1 cellular context compared by ENCODE assay signal in the genomic region with DNA sequence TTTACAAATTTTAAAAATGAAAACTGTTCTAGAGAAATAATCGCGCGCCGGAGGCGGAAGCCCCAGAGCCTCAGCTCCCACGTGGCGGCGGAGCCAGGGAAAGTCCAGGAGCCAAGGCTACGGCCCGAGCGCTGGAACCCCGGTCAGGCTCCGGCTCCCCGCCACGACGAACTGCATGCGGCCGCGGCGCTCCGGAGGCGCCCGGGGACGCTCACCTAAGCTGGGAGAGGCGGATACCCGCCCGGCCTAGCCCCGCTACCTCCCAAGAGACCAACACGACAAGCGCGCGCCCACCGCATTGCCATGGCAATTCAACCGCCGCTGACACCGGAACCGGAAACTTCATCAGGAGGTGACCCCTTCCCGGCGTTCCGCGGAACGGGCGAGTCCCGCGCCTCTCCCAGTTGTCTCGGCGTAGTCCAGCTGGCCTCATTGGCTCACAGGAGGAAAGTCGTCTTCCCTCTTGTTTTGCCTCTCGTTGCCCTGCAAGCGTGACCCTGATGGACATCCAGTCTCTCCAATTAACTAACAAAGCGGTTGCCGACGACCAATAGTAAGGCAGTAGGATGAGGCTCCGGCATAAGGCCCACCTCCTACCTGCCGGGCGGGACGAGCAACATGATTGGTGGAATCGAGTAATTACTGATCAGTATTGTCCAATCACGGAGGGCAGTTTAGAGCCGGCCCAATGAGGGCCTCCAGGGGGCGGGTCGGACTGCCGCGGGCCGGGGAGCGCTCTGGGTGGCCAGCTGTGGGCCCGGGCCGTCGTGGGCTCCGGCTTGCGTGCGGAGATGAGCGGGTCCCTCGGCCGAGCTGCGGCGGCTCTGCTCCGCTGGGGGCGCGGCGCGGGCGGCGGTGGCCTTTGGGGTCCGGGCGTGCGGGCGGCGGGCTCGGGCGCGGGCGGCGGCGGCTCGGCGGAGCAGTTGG.
A peak's percentile ranks its signal among the peaks of the same experiment; 100 is the strongest.
TF ChIP-seq lines count a peak whose summit lies in the region.

A gene (plus strand): TSS at position 752 of the 927 bp plus-strand sequence. CDS start 40 bp downstream, at position 792.

TF ChIP-seq in GM12878, 131 proteins besides CTCF, POLR2A, EP300 and RAD21 (continued from another document and continues in another):
- TF ChIP-seq ZSCAN29 (IDR thresholded peaks at IDR 0.05), result no peak
- peak; percentile 65; the same call in 1 of the 2 replicates for TF ChIP-seq ASH2L (IDR thresholded peaks at IDR 0.05; ENCODE audit: borderline replicate concordance, low read depth)
- no peak for TF ChIP-seq PML (IDR thresholded peaks at IDR 0.05; ENCODE audit: low read length)
- TF ChIP-seq TBL1XR1 (IDR thresholded peaks at IDR 0.05; ENCODE audit: low read depth, low read length), result peak; percentile 86; the same call in 1 of the 2 replicates
- peak; percentile 99 for TF ChIP-seq SP1 (IDR thresholded peaks at IDR 0.05; ENCODE audit: low read depth, low read length)
- TF ChIP-seq BCL11A (IDR thresholded peaks at IDR 0.05; ENCODE audit: low read depth, low read length), result no peak
- TF ChIP-seq, protein P1, sequence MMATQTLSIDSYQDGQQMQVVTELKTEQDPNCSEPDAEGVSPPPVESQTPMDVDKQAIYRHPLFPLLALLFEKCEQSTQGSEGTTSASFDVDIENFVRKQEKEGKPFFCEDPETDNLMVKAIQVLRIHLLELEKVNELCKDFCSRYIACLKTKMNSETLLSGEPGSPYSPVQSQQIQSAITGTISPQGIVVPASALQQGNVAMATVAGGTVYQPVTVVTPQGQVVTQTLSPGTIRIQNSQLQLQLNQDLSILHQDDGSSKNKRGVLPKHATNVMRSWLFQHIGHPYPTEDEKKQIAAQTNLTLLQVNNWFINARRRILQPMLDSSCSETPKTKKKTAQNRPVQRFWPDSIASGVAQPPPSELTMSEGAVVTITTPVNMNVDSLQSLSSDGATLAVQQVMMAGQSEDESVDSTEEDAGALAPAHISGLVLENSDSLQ (IDR thresholded peaks at IDR 0.05), result peak; percentile 100
- no peak for TF ChIP-seq BRCA1 (IDR thresholded peaks at IDR 0.05; ENCODE audit: low read depth, low read length)
- TF ChIP-seq TCF3 (IDR thresholded peaks at IDR 0.05; ENCODE audit: borderline replicate concordance, insufficient read depth, low read depth, low read length), result peak; percentile 71; the same call in 1 of the 2 replicates
- TF ChIP-seq, protein P2, sequence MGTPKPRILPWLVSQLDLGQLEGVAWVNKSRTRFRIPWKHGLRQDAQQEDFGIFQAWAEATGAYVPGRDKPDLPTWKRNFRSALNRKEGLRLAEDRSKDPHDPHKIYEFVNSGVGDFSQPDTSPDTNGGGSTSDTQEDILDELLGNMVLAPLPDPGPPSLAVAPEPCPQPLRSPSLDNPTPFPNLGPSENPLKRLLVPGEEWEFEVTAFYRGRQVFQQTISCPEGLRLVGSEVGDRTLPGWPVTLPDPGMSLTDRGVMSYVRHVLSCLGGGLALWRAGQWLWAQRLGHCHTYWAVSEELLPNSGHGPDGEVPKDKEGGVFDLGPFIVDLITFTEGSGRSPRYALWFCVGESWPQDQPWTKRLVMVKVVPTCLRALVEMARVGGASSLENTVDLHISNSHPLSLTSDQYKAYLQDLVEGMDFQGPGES (IDR thresholded peaks at IDR 0.05), result peak; percentile 99
- TF ChIP-seq, protein P3, sequence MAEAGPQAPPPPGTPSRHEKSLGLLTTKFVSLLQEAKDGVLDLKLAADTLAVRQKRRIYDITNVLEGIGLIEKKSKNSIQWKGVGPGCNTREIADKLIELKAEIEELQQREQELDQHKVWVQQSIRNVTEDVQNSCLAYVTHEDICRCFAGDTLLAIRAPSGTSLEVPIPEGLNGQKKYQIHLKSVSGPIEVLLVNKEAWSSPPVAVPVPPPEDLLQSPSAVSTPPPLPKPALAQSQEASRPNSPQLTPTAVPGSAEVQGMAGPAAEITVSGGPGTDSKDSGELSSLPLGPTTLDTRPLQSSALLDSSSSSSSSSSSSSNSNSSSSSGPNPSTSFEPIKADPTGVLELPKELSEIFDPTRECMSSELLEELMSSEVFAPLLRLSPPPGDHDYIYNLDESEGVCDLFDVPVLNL (IDR thresholded peaks at IDR 0.05; ENCODE audit: low read depth, low read length), result 0 out of 2 replicates have a peak, but pooled peaks have one; percentile 29
- TF ChIP-seq NFXL1 (IDR thresholded peaks at IDR 0.05; ENCODE audit: borderline replicate concordance), result no peak
- TF ChIP-seq EZH2 (IDR thresholded peaks at IDR 0.05; ENCODE audit: borderline replicate concordance, control insufficient read depth, low read depth, low read length), result no peak
- TF ChIP-seq CBX5 (IDR thresholded peaks at IDR 0.05; ENCODE audit: low read depth), result no peak
- TF ChIP-seq SIX5 (IDR thresholded peaks at IDR 0.05; ENCODE audit: low read depth, low read length, severe bottlenecking), result peak; percentile 53
- peak; percentile 56 for TF ChIP-seq LARP7 (IDR thresholded peaks at IDR 0.05)
- peak; percentile 90 to 93; a peak in 3 of 4 replicates for TF ChIP-seq BHLHE40 (IDR thresholded peaks at IDR 0.05; ENCODE audit: borderline replicate concordance in 1 of 2, low read depth in 2 of 2, low read length in 1 of 2)
- TF ChIP-seq, protein P4, sequence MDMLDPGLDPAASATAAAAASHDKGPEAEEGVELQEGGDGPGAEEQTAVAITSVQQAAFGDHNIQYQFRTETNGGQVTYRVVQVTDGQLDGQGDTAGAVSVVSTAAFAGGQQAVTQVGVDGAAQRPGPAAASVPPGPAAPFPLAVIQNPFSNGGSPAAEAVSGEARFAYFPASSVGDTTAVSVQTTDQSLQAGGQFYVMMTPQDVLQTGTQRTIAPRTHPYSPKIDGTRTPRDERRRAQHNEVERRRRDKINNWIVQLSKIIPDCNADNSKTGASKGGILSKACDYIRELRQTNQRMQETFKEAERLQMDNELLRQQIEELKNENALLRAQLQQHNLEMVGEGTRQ (IDR thresholded peaks at IDR 0.05; ENCODE audit: borderline replicate concordance, low read depth, low read length), result peak; percentile 47
- no peak; the same call in 1 of the 2 replicates for TF ChIP-seq IRF4 (IDR thresholded peaks at IDR 0.05; ENCODE audit: low read depth, low read length)
- no peak for TF ChIP-seq SPI1 (IDR thresholded peaks at IDR 0.05; ENCODE audit: borderline replicate concordance, insufficient read depth, low read depth, low read length)
- TF ChIP-seq, protein P5, sequence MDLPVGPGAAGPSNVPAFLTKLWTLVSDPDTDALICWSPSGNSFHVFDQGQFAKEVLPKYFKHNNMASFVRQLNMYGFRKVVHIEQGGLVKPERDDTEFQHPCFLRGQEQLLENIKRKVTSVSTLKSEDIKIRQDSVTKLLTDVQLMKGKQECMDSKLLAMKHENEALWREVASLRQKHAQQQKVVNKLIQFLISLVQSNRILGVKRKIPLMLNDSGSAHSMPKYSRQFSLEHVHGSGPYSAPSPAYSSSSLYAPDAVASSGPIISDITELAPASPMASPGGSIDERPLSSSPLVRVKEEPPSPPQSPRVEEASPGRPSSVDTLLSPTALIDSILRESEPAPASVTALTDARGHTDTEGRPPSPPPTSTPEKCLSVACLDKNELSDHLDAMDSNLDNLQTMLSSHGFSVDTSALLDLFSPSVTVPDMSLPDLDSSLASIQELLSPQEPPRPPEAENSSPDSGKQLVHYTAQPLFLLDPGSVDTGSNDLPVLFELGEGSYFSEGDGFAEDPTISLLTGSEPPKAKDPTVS (IDR thresholded peaks at IDR 0.05; ENCODE audit: low read depth, low read length), result no peak
- TF ChIP-seq HDGF (IDR thresholded peaks at IDR 0.05), result peak; percentile 49; the same call in 1 of the 2 replicates
- TF ChIP-seq SIN3A (IDR thresholded peaks at IDR 0.05; ENCODE audit: low read depth, low read length), result peak; percentile 77; the same call in 1 of the 2 replicates
- TF ChIP-seq TAF1 (IDR thresholded peaks at IDR 0.05; ENCODE audit: borderline replicate concordance, low read depth, low read length), result peak; percentile 67; the same call in 1 of the 2 replicates
- peak; percentile 96 for TF ChIP-seq DPF2 (IDR thresholded peaks at IDR 0.05)
- TF ChIP-seq, protein P6, sequence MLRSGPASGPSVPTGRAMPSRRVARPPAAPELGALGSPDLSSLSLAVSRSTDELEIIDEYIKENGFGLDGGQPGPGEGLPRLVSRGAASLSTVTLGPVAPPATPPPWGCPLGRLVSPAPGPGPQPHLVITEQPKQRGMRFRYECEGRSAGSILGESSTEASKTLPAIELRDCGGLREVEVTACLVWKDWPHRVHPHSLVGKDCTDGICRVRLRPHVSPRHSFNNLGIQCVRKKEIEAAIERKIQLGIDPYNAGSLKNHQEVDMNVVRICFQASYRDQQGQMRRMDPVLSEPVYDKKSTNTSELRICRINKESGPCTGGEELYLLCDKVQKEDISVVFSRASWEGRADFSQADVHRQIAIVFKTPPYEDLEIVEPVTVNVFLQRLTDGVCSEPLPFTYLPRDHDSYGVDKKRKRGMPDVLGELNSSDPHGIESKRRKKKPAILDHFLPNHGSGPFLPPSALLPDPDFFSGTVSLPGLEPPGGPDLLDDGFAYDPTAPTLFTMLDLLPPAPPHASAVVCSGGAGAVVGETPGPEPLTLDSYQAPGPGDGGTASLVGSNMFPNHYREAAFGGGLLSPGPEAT (IDR thresholded peaks at IDR 0.05; ENCODE audit: low read depth), result peak; percentile 69; the same call in 1 of the 2 replicates
- no peak for TF ChIP-seq JUNB (IDR thresholded peaks at IDR 0.05)
- TF ChIP-seq SUZ12 (IDR thresholded peaks at IDR 0.05; ENCODE audit: unreplicated experiment), result no peak
- TF ChIP-seq, protein P7, sequence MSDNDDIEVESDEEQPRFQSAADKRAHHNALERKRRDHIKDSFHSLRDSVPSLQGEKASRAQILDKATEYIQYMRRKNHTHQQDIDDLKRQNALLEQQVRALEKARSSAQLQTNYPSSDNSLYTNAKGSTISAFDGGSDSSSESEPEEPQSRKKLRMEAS (IDR thresholded peaks at IDR 0.05; ENCODE audit: low read depth, low read length), result peak; percentile 65
- TF ChIP-seq RB1 (IDR thresholded peaks at IDR 0.05; ENCODE audit: borderline replicate concordance), result peak; percentile 77; the same call in 1 of the 2 replicates
- no peak for TF ChIP-seq SMAD1 (IDR thresholded peaks at IDR 0.05; ENCODE audit: low read depth, partially characterized antibody)
- TF ChIP-seq, protein P8, sequence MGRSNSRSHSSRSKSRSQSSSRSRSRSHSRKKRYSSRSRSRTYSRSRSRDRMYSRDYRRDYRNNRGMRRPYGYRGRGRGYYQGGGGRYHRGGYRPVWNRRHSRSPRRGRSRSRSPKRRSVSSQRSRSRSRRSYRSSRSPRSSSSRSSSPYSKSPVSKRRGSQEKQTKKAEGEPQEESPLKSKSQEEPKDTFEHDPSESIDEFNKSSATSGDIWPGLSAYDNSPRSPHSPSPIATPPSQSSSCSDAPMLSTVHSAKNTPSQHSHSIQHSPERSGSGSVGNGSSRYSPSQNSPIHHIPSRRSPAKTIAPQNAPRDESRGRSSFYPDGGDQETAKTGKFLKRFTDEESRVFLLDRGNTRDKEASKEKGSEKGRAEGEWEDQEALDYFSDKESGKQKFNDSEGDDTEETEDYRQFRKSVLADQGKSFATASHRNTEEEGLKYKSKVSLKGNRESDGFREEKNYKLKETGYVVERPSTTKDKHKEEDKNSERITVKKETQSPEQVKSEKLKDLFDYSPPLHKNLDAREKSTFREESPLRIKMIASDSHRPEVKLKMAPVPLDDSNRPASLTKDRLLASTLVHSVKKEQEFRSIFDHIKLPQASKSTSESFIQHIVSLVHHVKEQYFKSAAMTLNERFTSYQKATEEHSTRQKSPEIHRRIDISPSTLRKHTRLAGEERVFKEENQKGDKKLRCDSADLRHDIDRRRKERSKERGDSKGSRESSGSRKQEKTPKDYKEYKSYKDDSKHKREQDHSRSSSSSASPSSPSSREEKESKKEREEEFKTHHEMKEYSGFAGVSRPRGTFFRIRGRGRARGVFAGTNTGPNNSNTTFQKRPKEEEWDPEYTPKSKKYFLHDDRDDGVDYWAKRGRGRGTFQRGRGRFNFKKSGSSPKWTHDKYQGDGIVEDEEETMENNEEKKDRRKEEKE (IDR thresholded peaks at IDR 0.05), result no peak
- TF ChIP-seq MYC (IDR thresholded peaks at IDR 0.05; ENCODE audit: insufficient read depth, insufficient read length, insufficient replicate concordance, low read length, severe bottlenecking), result peak; percentile 61
- 0 out of 2 replicates have a peak, but pooled peaks have one; percentile 61 for TF ChIP-seq FOXM1 (IDR thresholded peaks at IDR 0.05; ENCODE audit: low read depth, low read length)
- no peak for TF ChIP-seq CHD4 (IDR thresholded peaks at IDR 0.05)
- TF ChIP-seq KDM1A (IDR thresholded peaks at IDR 0.05; ENCODE audit: borderline replicate concordance), result no peak
- TF ChIP-seq, protein P9, sequence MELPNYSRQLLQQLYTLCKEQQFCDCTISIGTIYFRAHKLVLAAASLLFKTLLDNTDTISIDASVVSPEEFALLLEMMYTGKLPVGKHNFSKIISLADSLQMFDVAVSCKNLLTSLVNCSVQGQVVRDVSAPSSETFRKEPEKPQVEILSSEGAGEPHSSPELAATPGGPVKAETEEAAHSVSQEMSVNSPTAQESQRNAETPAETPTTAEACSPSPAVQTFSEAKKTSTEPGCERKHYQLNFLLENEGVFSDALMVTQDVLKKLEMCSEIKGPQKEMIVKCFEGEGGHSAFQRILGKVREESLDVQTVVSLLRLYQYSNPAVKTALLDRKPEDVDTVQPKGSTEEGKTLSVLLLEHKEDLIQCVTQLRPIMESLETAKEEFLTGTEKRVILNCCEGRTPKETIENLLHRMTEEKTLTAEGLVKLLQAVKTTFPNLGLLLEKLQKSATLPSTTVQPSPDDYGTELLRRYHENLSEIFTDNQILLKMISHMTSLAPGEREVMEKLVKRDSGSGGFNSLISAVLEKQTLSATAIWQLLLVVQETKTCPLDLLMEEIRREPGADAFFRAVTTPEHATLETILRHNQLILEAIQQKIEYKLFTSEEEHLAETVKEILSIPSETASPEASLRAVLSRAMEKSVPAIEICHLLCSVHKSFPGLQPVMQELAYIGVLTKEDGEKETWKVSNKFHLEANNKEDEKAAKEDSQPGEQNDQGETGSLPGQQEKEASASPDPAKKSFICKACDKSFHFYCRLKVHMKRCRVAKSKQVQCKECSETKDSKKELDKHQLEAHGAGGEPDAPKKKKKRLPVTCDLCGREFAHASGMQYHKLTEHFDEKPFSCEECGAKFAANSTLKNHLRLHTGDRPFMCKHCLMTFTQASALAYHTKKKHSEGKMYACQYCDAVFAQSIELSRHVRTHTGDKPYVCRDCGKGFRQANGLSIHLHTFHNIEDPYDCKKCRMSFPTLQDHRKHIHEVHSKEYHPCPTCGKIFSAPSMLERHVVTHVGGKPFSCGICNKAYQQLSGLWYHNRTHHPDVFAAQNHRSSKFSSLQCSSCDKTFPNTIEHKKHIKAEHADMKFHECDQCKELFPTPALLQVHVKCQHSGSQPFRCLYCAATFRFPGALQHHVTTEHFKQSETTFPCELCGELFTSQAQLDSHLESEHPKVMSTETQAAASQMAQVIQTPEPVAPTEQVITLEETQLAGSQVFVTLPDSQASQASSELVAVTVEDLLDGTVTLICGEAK (IDR thresholded peaks at IDR 0.05; ENCODE audit: borderline replicate concordance), result peak; percentile 98
- TF ChIP-seq WRNIP1 (IDR thresholded peaks at IDR 0.05; ENCODE audit: borderline replicate concordance, low read depth, low read length), result no peak
- peak; percentile 97 for TF ChIP-seq GABPA (IDR thresholded peaks at IDR 0.05; ENCODE audit: low read depth)
- TF ChIP-seq SRF (IDR thresholded peaks at IDR 0.05; ENCODE audit: low read depth in 2 of 2, low read length in 2 of 2), result no peak
- TF ChIP-seq, protein P10, sequence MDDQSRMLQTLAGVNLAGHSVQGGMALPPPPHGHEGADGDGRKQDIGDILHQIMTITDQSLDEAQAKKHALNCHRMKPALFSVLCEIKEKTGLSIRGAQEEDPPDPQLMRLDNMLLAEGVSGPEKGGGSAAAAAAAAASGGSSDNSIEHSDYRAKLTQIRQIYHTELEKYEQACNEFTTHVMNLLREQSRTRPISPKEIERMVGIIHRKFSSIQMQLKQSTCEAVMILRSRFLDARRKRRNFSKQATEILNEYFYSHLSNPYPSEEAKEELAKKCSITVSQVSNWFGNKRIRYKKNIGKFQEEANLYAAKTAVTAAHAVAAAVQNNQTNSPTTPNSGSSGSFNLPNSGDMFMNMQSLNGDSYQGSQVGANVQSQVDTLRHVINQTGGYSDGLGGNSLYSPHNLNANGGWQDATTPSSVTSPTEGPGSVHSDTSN (IDR thresholded peaks at IDR 0.05; ENCODE audit: insufficient replicate concordance, low read depth, low read length), result peak; percentile 99
- TF ChIP-seq MTA3 (IDR thresholded peaks at IDR 0.05; ENCODE audit: borderline replicate concordance, low read length), result no peak
